ENCODE assay signal across 13 cellular contexts in the genomic region with DNA sequence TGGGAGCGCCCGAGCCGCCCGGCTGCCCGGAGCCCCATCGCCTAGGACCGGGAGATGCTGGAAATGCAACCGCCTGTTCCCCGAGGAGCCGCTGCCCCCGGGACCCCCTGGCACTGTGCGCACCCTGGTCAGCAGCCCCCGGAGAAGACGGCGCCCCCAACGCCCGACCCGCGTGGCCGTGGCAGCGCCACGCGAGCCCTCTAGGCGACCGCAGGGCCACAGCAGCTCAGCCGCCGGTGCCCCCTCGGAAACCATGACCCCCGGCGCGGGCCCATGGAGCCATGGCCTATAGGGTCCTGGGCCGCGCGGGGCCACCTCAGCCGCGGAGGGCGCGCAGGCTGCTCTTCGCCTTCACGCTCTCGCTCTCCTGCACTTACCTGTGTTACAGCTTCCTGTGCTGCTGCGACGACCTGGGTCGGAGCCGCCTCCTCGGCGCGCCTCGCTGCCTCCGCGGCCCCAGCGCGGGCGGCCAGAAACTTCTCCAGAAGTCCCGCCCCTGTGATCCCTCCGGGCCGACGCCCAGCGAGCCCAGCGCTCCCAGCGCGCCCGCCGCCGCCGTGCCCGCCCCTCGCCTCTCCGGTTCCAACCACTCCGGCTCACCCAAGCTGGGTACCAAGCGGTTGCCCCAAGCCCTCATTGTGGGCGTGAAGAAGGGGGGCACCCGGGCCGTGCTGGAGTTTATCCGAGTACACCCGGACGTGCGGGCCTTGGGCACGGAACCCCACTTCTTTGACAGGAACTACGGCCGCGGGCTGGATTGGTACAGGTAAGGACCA. TPM values are rescaled to one million over a fixed set of nuclear protein-coding genes. Genes with fewer than 3 reads are reported as not detected.
A peak's percentile ranks its signal among the peaks of the same experiment; 100 is the strongest.
DNase-seq lines count a peak whose midpoint lies in the region; ATAC-seq, FAIRE-seq and TF ChIP-seq lines count a peak whose summit lies in the region.
"Had no signal": no experiment of that assay in that cellular context is flagged by ENCODE, and none has a peak within 500 bp of the region (broad histone marks: within the 10 kb centered on the region; RNA-seq: fewer than 3 reads in every experiment).

No MANE protein-coding gene starts in this region.

- peaks cover 17% of the 10 kb centered on the region for H3K27me3 ChIP-seq in lung (ENCODE audit: control insufficient read depth, insufficient read depth)
- H3K27me3 ChIP-seq in tibial artery, result peaks cover 0 to 31% of the 10 kb centered on the region in 2 donors

- TF ChIP-seq CTCF in lung (IDR thresholded peaks at IDR 0.05; ENCODE audit: control extremely low read depth, extremely low read depth) (no peak), tibial artery (IDR thresholded peaks at IDR 0.05) (peak in 1 of 2 experiments; percentile 2), D721Med (IDR thresholded peaks at IDR 0.05; ENCODE audit: insufficient read depth, missing control alignments) (no peak)

- H3K9me3 ChIP-seq in lung (ENCODE audit: control insufficient read depth in 2 of 2, insufficient read depth in 1 of 2, low read length in 1 of 2) (peaks cover 0 to 16% of the 10 kb centered on the region in 2 donors), tibial artery (no peaks in the 10 kb centered on the region)

- ATAC-seq in lung (ENCODE audit: insufficient read depth, low FRiP score), result peak; percentile 14
- ATAC-seq in GM21717 (IDR thresholded peaks at IDR 0.05; ENCODE audit: unreplicated experiment), result no peak
- ATAC-seq: activated T-cell treated with anti-CD3 and anti-CD28 coated beads, Interleukin-2, amount 50 U/mL, for 72 hours; T-helper 17 cell had no signal

- DNase-seq in NCI-H1105 treated with DMSO at 0.1 percent for 48 hours (lab: John Stamatoyannopoulos, UW), result peak; percentile 22
- DNase-seq in NCI-H1105 (lab: John Stamatoyannopoulos, UW), result no peak
- DNase-seq in epithelial cell of prostate (ENCODE audit: low read depth, low spot score), result no peak
- no peak for DNase-seq in lung (ENCODE audit: low spot score)
- peak; percentile 23 to 68 for DNase-seq in tibial artery
- DNase-seq in epidermal melanocyte (ENCODE audit: insufficient read length, low spot score), result no peak
- DNase-seq in D721Med (ENCODE audit: insufficient read length, low spot score), result no peak
- DNase-seq: immature natural killer cell, T-helper 17 cell had no signal

- peaks cover 0 to 17% of the 10 kb centered on the region in 2 donors for H3K4me1 ChIP-seq in lung (ENCODE audit: control insufficient read depth in 2 of 2, insufficient read depth in 2 of 2, low read length in 2 of 2)
- H3K4me1 ChIP-seq in tibial artery, result peaks cover 0 to 30% (median 24%) of the 10 kb centered on the region in 4 donors

- H3K36me3 ChIP-seq in lung (ENCODE audit: control insufficient read depth in 2 of 2, insufficient read depth in 2 of 2, low read length in 2 of 2) (no peaks in the 10 kb centered on the region), tibial artery (no peaks in the 10 kb centered on the region)

- intact Hi-C loops in tibial artery (cut with DNase I; ENCODE audit: low total_unique reads), result no loop called here

- peak overlapping the region; percentile 25 for H3K4me3 ChIP-seq in lung
- H3K4me3 ChIP-seq in tibial artery, result peak overlapping the region; percentile 55 to 60

- 3 to 4% methylated on average over 57 to 82 of the region's 82 CpGs for WGBS in lung, 2 donors

- H3K27ac ChIP-seq in epithelial cell of prostate (peak overlapping the region; percentile 54), lung (ENCODE audit: low read depth in 1 of 2, low read length in 1 of 2) (no peak overlapping the region), tibial artery (peak overlapping the region; percentile 11 to 41)

- no peak for FAIRE-seq in D721Med (lab: Jason Lieb, UNC)
- FAIRE-seq: A204.1 had no signal

RNA-seq across cellular contexts. Expression of a gene that starts 0.6 kb away (rescaled TPM):
- 1 to 10 TPM in 1 of 2 donors, under 1 TPM in 1; 0.31 to 5.6 TPM for total RNA-seq in lung
- polyA plus RNA-seq in lung, result 1 to 10 TPM; 1.2 to 1.3 TPM
- total RNA-seq: activated T-cell treated with anti-CD3 and anti-CD28 coated beads, Interleukin-2, amount 50 U/mL, for 72 hours; T-helper 17 cell had no signal
- polyA plus RNA-seq: IgD-negative memory B cell, immature natural killer cell had no signal

Comparison
In these comparisons a context has a peak if more than half of its experiments do, and no peak if none do; other contexts are left out.
1. DNase-seq: peak in NCI-H1105 treated with DMSO at 0.1 percent for 48 hours (single experiment) and tibial artery (2 of 2); none in NCI-H1105 (single experiment), epithelial cell of prostate (single experiment), lung (single experiment), epidermal melanocyte (single experiment) and D721Med (single experiment).
2. H3K27ac ChIP-seq: peak in epithelial cell of prostate (single experiment) and tibial artery (2 of 2); none in lung (0 of 2).